Comparison of ENCODE assay signal across 9 cellular contexts in the genomic region with DNA sequence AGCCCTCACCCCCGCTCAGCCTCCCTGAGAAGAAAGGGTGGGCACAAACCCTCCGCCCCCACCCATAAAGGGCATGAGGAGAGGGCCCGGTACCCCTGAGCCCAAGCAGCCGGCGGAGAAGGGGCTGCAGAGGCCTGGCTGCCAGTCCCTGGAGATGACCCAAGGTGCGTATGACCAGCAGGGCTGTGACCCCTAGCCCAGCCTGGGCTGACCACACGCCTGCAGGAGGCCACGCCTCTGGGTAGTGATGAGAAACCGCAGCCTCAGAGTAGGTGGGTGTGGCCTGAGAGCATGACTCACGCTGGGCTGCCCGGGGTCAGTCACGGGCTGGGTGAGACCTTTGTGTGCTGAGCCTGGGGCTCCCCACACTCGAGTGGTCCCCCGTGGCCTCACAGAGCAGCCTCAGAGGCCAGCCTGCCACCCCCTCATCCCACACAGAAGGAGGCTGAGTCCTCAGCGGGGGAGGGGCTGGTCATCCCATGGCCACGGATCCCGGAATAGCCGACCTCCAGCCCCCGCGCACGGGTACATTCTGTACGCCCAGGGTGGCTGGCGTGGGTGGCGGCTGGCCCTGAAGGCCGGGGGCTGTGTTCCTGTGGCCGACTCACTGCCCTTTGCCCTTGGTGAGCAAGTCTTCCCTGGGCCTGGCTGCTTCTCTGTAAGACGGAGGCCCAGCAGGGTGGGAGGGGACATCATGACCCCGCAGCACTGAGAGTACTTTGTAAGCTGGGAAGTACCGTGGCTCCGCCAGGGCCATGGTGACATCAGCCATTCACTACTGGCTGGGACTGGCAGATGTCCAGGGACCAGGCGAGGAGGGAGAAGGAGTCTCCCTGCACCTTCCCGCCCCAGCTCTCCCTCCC.
DNase-seq lines count a peak whose midpoint lies in the region; ATAC-seq, FAIRE-seq and TF ChIP-seq lines count a peak whose summit lies in the region.
"Had no signal": no experiment of that assay in that cellular context is flagged by ENCODE, and none has a peak within 500 bp of the region (broad histone marks: within the 10 kb centered on the region; RNA-seq: fewer than 3 reads in every experiment).

No MANE protein-coding gene starts in this region.

- H3K27ac Mint-ChIP-seq in Caco-2 (ENCODE audit: unreplicated experiment), result peak overlapping the region; percentile 25

- H3K27ac ChIP-seq in ascending aorta, result peak overlapping the region; percentile 87 to 93
- peak overlapping the region; percentile 87 to 95 for H3K27ac ChIP-seq in right atrium auricular region
- H3K27ac ChIP-seq in psoas muscle, result peak overlapping the region; percentile 97
- H3K27ac ChIP-seq: HL-60 had no signal

- H3K4me3 ChIP-seq in Caco-2 (ENCODE audit: low read depth, low read length), result no peak overlapping the region
- peak overlapping the region in 1 of 2 donors; percentile 19 for H3K4me3 ChIP-seq in ascending aorta
- H3K4me3 ChIP-seq in right atrium auricular region, result peak overlapping the region in 1 of 2 donors; percentile 6
- peak overlapping the region; percentile 44 for H3K4me3 ChIP-seq in psoas muscle

- no peak overlapping the region for H3K4me3 Mint-ChIP-seq in Caco-2 (ENCODE audit: unreplicated experiment)

- 17 to 20% (median 19%) methylated on average over 27 to 32 of the region's 32 CpGs for WGBS in psoas muscle, 3 donors

- BruUV-seq in Caco-2 (replicated peaks; lab: Mats Ljungman, UMichigan), result no TSS peak

- TF ChIP-seq POLR2A in GM12891 (IDR thresholded peaks at IDR 0.05; ENCODE audit: low read depth, low read length), result no peak

- no peaks in the 10 kb centered on the region; the same call in 1 of the 2 replicates for H3K36me3 ChIP-seq in Caco-2 (ENCODE audit: control insufficient read depth, insufficient read depth, low read length)
- H3K36me3 ChIP-seq in ascending aorta, result no peaks in the 10 kb centered on the region
- H3K36me3 ChIP-seq in right atrium auricular region, result no peaks in the 10 kb centered on the region
- H3K36me3 ChIP-seq in psoas muscle (ENCODE audit: insufficient read depth in 1 of 2, low read depth in 1 of 2), result no peaks in the 10 kb centered on the region

- H3K27me3 ChIP-seq in Caco-2 (replicated peaks; ENCODE audit: control insufficient read depth, insufficient read depth, low read length), result no peaks in the 10 kb centered on the region
- no peaks in the 10 kb centered on the region for H3K27me3 ChIP-seq in ascending aorta
- H3K27me3 ChIP-seq in right atrium auricular region, result no peaks in the 10 kb centered on the region
- H3K27me3 ChIP-seq in psoas muscle (ENCODE audit: insufficient read depth in 3 of 3, low read length in 2 of 3), result no peaks in the 10 kb centered on the region

- H3K27me3 Mint-ChIP-seq in Caco-2 (ENCODE audit: insufficient read depth, unreplicated experiment), result no peaks in the 10 kb centered on the region

- peak; percentile 86 to 96 (median 90) for ATAC-seq in psoas muscle
- no peak for ATAC-seq in GM18519 (IDR thresholded peaks at IDR 0.05; ENCODE audit: low FRiP score, unreplicated experiment)

- H3K4me1 ChIP-seq in Caco-2, result peaks cover 50% of the 10 kb centered on the region
- H3K4me1 ChIP-seq in ascending aorta, result peaks cover 14 to 22% of the 10 kb centered on the region in 2 donors
- H3K4me1 ChIP-seq in right atrium auricular region, result peaks cover 0 to 51% of the 10 kb centered on the region in 2 donors
- peaks cover 39% of the 10 kb centered on the region for H3K4me1 ChIP-seq in psoas muscle

- peaks cover 90% of the 10 kb centered on the region for H3K36me3 Mint-ChIP-seq in Caco-2 (ENCODE audit: insufficient read depth, unreplicated experiment)

- H3K4me1 Mint-ChIP-seq in Caco-2 (ENCODE audit: low read depth, unreplicated experiment), result peaks cover 1% of the 10 kb centered on the region

- intact Hi-C loops in Caco-2 (cut with micrococcal nuclease; ENCODE audit: unreplicated experiment) (no loop called here), ascending aorta (cut with DNase I) (loop anchor here (1.0 to 10.0 kb wide), 8 partner anchors 8 to 1524 kb away; partner anchors contain the start of gene SNED1), psoas muscle (cut with DNase I) (no loop called here)

- no peaks in the 10 kb centered on the region for H3K9me3 ChIP-seq in Caco-2
- H3K9me3 ChIP-seq in ascending aorta, result no peaks in the 10 kb centered on the region
- H3K9me3 ChIP-seq in right atrium auricular region, result no peaks in the 10 kb centered on the region
- no peaks in the 10 kb centered on the region for H3K9me3 ChIP-seq in psoas muscle

- CTCF ChIA-PET in Caco-2 (lab: Charles Lee), result no interaction called here

- POLR2A ChIA-PET in Caco-2 (lab: Charles Lee), result no interaction called here

- DNase-seq in Caco-2 (peak; percentile 57 to 84), M059J (ENCODE audit: low read depth) (peak; percentile 86), ascending aorta (ENCODE audit: low spot score in 2 of 2) (peak; percentile 93 to 98), right atrium auricular region (ENCODE audit: low spot score) (peak; percentile 96), psoas muscle (peak; percentile 92 to 97), GM12891 (ENCODE audit: insufficient read length, low spot score) (no peak), 8988T (no peak)

- no peak for FAIRE-seq in GM12891 (lab: Jason Lieb, UNC)

- H3K9me3 Mint-ChIP-seq in Caco-2 (ENCODE audit: unreplicated experiment), result no peaks in the 10 kb centered on the region

- no peak for TF ChIP-seq CTCF in Caco-2 (IDR thresholded peaks at IDR 0.05; ENCODE audit: insufficient read depth in 1 of 2, low read depth in 1 of 2, low read length in 1 of 2, severe bottlenecking in 1 of 2, unreplicated experiment in 1 of 2)
- no peak for TF ChIP-seq CTCF in ascending aorta (IDR thresholded peaks at IDR 0.05)
- no peak for TF ChIP-seq CTCF in right atrium auricular region (IDR thresholded peaks at IDR 0.05)
- no peak for TF ChIP-seq CTCF in psoas muscle (IDR thresholded peaks at IDR 0.05)

TF ChIP-seq in GM12891, 5 proteins besides CTCF, POLR2A, EP300 and RAD21:
- TF ChIP-seq POLR2AphosphoS5 (IDR thresholded peaks at IDR 0.05; ENCODE audit: low read depth, low read length) (no peak), SPI1 (IDR thresholded peaks at IDR 0.05; ENCODE audit: low read depth, low read length) (no peak), TAF1 (IDR thresholded peaks at IDR 0.05; ENCODE audit: low read depth, low read length) (no peak), POU2F2 (IDR thresholded peaks at IDR 0.05; ENCODE audit: low read depth, low read length) (no peak), PAX5 (IDR thresholded peaks at IDR 0.05; ENCODE audit: insufficient read depth, low read length, severe bottlenecking) (no peak)

Comparison
In these comparisons a context has a peak if more than half of its experiments do, and no peak if none do; other contexts are left out.
1. DNase-seq: peak in Caco-2 (2 of 2), M059J (single experiment), ascending aorta (2 of 2), right atrium auricular region (single experiment) and psoas muscle (2 of 2); none in GM12891 (single experiment) and 8988T (single experiment).
2. Peak in every context shown above with its lines, with median percentiles within 50 percentile points of each other: H3K27ac ChIP-seq.